12 cellular contexts compared by ENCODE assay signal in the genomic region with DNA sequence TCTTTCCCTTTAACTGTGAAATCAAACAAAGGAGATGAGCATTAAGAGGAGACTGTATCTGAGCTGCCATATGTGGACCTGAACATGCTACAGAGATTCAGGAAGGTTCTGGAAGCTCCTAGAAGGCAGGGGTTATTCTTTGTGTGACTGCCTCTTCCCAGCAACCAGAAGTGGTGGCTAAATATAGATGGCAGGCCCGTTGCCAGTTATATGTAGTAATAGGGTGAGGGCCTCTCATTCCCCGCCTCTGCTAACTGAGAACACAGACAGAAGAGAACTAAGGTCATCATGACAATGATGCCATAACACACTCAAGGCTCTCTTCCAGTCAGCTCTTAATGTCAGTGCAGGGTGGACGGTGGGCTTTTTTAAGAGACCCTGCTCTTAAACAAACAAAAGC. TPM values are rescaled to one million over a fixed set of nuclear protein-coding genes. Genes with fewer than 3 reads are reported as not detected.
DNase-seq lines count a peak whose midpoint lies in the region; ATAC-seq and TF ChIP-seq lines count a peak whose summit lies in the region.
"Had no signal": no experiment of that assay in that cellular context is flagged by ENCODE, and none has a peak within 500 bp of the region (broad histone marks: within the 10 kb centered on the region; RNA-seq: fewer than 3 reads in every experiment).

No MANE protein-coding gene starts in this region.

- no peak for TF ChIP-seq POLR2A in vagina (IDR thresholded peaks at IDR 0.05)

- H3K9me2 ChIP-seq in hepatocyte (replicated peaks; ENCODE audit: insufficient read depth) = no peaks in the 10 kb centered on the region

- no peaks in the 10 kb centered on the region for H3K9me3 ChIP-seq in hepatocyte (ENCODE audit: low read depth)
- no peaks in the 10 kb centered on the region for H3K9me3 ChIP-seq in vagina

- no peak overlapping the region for H2AFZ ChIP-seq in hepatocyte

- H3K4me1 ChIP-seq in hepatocyte (ENCODE audit: insufficient read depth) (peaks cover 4% of the 10 kb centered on the region), vagina (no peaks in the 10 kb centered on the region)

- H3K27me3 ChIP-seq in brain microvascular endothelial cell (replicated peaks) (no peaks in the 10 kb centered on the region), hepatocyte (no peaks in the 10 kb centered on the region), vagina (no peaks in the 10 kb centered on the region)

- 67% methylated on average over 3 of the region's 3 CpGs for WGBS in hepatocyte (ENCODE audit: low lambda C conversion rate, missing lambda C conversion rate)

- intact Hi-C loops in Right ventricle myocardium inferior (cut with DNase I) (loop anchor here (2.0 to 10.0 kb wide), 2 partner anchors 113 to 277 kb away; a partner anchor contains a TSS), cardiac septum (cut with DNase I) (loop anchor here (2.0 to 10.0 kb wide), 3 partner anchors 81 to 273 kb away; no protein-coding TSS in a partner anchor), vagina (cut with DNase I) (loop anchor here (10.0 kb wide), 1 partner anchor 273 kb away; a partner anchor contains a TSS)

- no peak overlapping the region for H3K4me2 ChIP-seq in hepatocyte

- no peak overlapping the region for H3K27ac ChIP-seq in brain microvascular endothelial cell
- peak overlapping the region; percentile 56 for H3K27ac ChIP-seq in hepatocyte
- peak overlapping the region; percentile 56 for H3K27ac ChIP-seq in vagina

- H3K4me3 ChIP-seq in brain microvascular endothelial cell (ENCODE audit: low read depth, low read length) = no peak overlapping the region
- H3K4me3 ChIP-seq in hepatocyte = no peak overlapping the region
- H3K4me3 ChIP-seq in vagina = no peak overlapping the region

- no peaks in the 10 kb centered on the region for H3K79me2 ChIP-seq in hepatocyte

- ATAC-seq in Right ventricle myocardium inferior (peak; percentile 77), HG02884 (IDR thresholded peaks at IDR 0.05; ENCODE audit: unreplicated experiment) (no peak)

- in situ Hi-C loops in brain microvascular endothelial cell (cut with HindIII; ENCODE audit: low pct_ligation_motif_present, low sequenced_read_pairs) = no loop called here

- no peaks in the 10 kb centered on the region for H4K20me1 ChIP-seq in hepatocyte (ENCODE audit: insufficient read depth, poor library complexity, severe bottlenecking)

- no peak for TF ChIP-seq CTCF in brain microvascular endothelial cell (IDR thresholded peaks at IDR 0.05; ENCODE audit: low read depth, low read length, missing control alignments)
- TF ChIP-seq CTCF in hepatocyte (IDR thresholded peaks at IDR 0.05; ENCODE audit: poor library complexity) = no peak
- TF ChIP-seq CTCF in vagina (IDR thresholded peaks at IDR 0.05) = no peak

- no peak for DNase-seq in Right ventricle myocardium inferior (ENCODE audit: missing footprints)
- no peak for DNase-seq in cardiac septum (ENCODE audit: low spot score)
- DNase-seq in brain microvascular endothelial cell = peak; percentile 34
- peak; percentile 50 for DNase-seq in hepatocyte (ENCODE audit: low spot score)
- DNase-seq in vagina (ENCODE audit: extremely low spot score in 2 of 2) = no peak
- DNase-seq in inferior parietal cortex (ENCODE audit: extremely low spot score) = no peak
- DNase-seq in activated naive CD4-positive, alpha-beta T cell (lab: John Stamatoyannopoulos, UW) = no peak
- DNase-seq: activated CD8-positive, alpha-beta T cell treated with anti-CD3 and anti-CD28 coated beads for 36 hours; immature natural killer cell; stimulated activated naive CD8-positive, alpha-beta T cell treated with anti-CD3 and anti-CD28 coated beads, Interleukin-15, amount 100 ng/mL, for 72 hours had no signal

- H3K36me3 ChIP-seq in brain microvascular endothelial cell (replicated peaks) (no peaks in the 10 kb centered on the region), hepatocyte (replicated peaks; ENCODE audit: insufficient read depth, low read depth) (no peaks in the 10 kb centered on the region), vagina (no peaks in the 10 kb centered on the region)

RNA-seq across cellular contexts. Expression of a gene that starts 22.5 kb away (rescaled TPM):
- total RNA-seq in Right ventricle myocardium inferior (0.49 TPM), cardiac septum (0.27 TPM), hepatocyte (0.17 and 1.3 TPM in 2 replicates), vagina (not detected)
- 0.35 and 1.0 TPM in 2 replicates for polyA plus RNA-seq in hepatocyte
- polyA plus RNA-seq: IgD-negative memory B cell, immature natural killer cell had no signal

RNA-seq across cellular contexts. Expression of a gene that starts 29.7 kb away (rescaled TPM):
- total RNA-seq in Right ventricle myocardium inferior = 2.3 TPM
- total RNA-seq in cardiac septum = 1.7 TPM
- total RNA-seq in hepatocyte = 0.23 and 0.76 TPM in 2 replicates
- polyA plus RNA-seq in hepatocyte = 0.11 and 0.50 TPM in 2 replicates
- total RNA-seq in vagina = 3.7 TPM
- polyA plus RNA-seq: IgD-negative memory B cell had no signal

Comparison
In these comparisons a context has a peak if more than half of its experiments do, and no peak if none do; other contexts are left out.
1. DNase-seq: peak in brain microvascular endothelial cell (single experiment) and hepatocyte (single experiment); none in Right ventricle myocardium inferior (single experiment), cardiac septum (single experiment), vagina (0 of 2), inferior parietal cortex (single experiment) and activated naive CD4-positive, alpha-beta T cell (0 of 4).